8 cellular contexts compared by ENCODE assay signal in the genomic region with DNA sequence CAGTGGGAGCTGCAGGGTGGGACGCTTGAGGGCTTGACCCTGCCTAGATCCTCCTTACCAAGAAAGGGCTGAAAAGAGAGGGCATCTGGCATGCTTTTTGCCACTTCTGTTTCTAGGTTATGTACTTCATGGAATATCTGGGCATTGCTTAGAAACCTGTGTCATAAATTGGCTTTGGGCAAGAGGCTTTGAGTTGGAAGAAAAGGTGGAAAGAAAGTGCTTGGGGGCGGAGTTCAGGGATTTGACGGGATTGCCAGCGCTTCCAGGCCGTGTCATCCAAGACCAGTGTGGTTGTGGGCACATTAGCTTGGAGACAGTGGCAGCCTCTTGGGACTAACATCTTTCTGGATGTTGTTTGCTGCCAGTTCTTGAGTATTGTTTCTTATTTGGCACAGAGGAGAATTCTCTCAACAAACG. TPM values are rescaled to one million over a fixed set of nuclear protein-coding genes. Genes with fewer than 3 reads are reported as not detected.
A peak's percentile ranks its signal among the peaks of the same experiment; 100 is the strongest.
DNase-seq lines count a peak whose midpoint lies in the region; ATAC-seq and TF ChIP-seq lines count a peak whose summit lies in the region.

No MANE protein-coding gene starts in this region.

- DNase-seq in NB4 (ENCODE audit: low read depth) (no peak), chondrocyte (ENCODE audit: low spot score) (no peak)
- no peak for DNase-seq in central memory CD4-positive, alpha-beta T cell

- H3K9ac ChIP-seq in mucosa of rectum (ENCODE audit: low read depth in 1 of 2, low read length in 2 of 2) = peak overlapping the region; percentile 74 to 80

- H3K4me1 ChIP-seq in DOHH2 (ENCODE audit: control insufficient read depth, low read length) (peaks cover 16% of the 10 kb centered on the region), mucosa of rectum (ENCODE audit: control insufficient read depth in 2 of 2, insufficient read depth in 2 of 2, low read length in 2 of 2) (no peaks in the 10 kb centered on the region)

- peak overlapping the region; percentile 83 for H3K4me3 ChIP-seq in DOHH2 (ENCODE audit: low read length)
- peak overlapping the region; percentile 85 for H3K4me3 ChIP-seq in NB4 (ENCODE audit: low read depth, low read length)
- H3K4me3 ChIP-seq in mucosa of rectum (ENCODE audit: low read length in 2 of 2) = peak overlapping the region; percentile 84 to 93

- H3F3A ChIP-seq in DOHH2 (ENCODE audit: control insufficient read depth, insufficient read depth) = no peaks in the 10 kb centered on the region; the same call in 1 of the 2 replicates

- peaks cover 2% of the 10 kb centered on the region; the same call in 1 of the 2 replicates for H4K20me1 ChIP-seq in DOHH2 (ENCODE audit: control insufficient read depth, insufficient read depth, low read depth, low read length)

- H3K27ac ChIP-seq in DOHH2 (ENCODE audit: low read depth, low read length) (peak overlapping the region; percentile 5; the same call in 1 of the 2 replicates), mucosa of rectum (ENCODE audit: low read depth in 2 of 2, low read length in 2 of 2) (peak overlapping the region; percentile 68 to 79)

- peaks cover 23% of the 10 kb centered on the region for H3K27me3 ChIP-seq in DOHH2 (ENCODE audit: control insufficient read depth, low read length)
- no peaks in the 10 kb centered on the region for H3K27me3 ChIP-seq in mucosa of rectum (ENCODE audit: control insufficient read depth in 2 of 2, insufficient read depth in 2 of 2, low read length in 2 of 2)

- H3K27me3 Mint-ChIP-seq in chondrocyte (ENCODE audit: low read depth) = peaks cover 11% of the 10 kb centered on the region

- no peaks in the 10 kb centered on the region for H3K9me3 Mint-ChIP-seq in chondrocyte (ENCODE audit: low read depth)

- H3K9me3 ChIP-seq in DOHH2 (ENCODE audit: control insufficient read depth, insufficient read depth, low read length) (no peaks in the 10 kb centered on the region), mucosa of rectum (ENCODE audit: control insufficient read depth in 2 of 2, low read length in 2 of 2) (no peaks in the 10 kb centered on the region)

- H3K4me2 ChIP-seq in DOHH2 (ENCODE audit: low read length) = peak overlapping the region; percentile 76

- peak overlapping the region; percentile 66 for H3K4me3 Mint-ChIP-seq in chondrocyte (ENCODE audit: unreplicated experiment)

- TF ChIP-seq CTCF in DOHH2 (IDR thresholded peaks at IDR 0.05; ENCODE audit: low read depth, low read length, poor library complexity, severe bottlenecking) (no peak), NB4 (IDR thresholded peaks at IDR 0.05; ENCODE audit: low read depth, low read length) (no peak), chondrocyte (IDR thresholded peaks at IDR 0.05) (no peak)

- H3K36me3 ChIP-seq in DOHH2 (ENCODE audit: control insufficient read depth, low read length) = no peaks in the 10 kb centered on the region
- H3K36me3 ChIP-seq in mucosa of rectum (ENCODE audit: control insufficient read depth in 2 of 2, insufficient read depth in 2 of 2, low read length in 2 of 2) = no peaks in the 10 kb centered on the region

- no peaks in the 10 kb centered on the region for H3K9me2 ChIP-seq in DOHH2 (replicated peaks; ENCODE audit: control insufficient read depth, low read length)

- peaks cover 13% of the 10 kb centered on the region for H3K79me2 ChIP-seq in DOHH2 (ENCODE audit: control insufficient read depth, low read length)

- TF ChIP-seq POLR2A in NB4 (IDR thresholded peaks at IDR 0.05; ENCODE audit: extremely low read depth, insufficient read length) = no peak

- no peak overlapping the region for H3K27ac Mint-ChIP-seq in chondrocyte (ENCODE audit: unreplicated experiment)

- peaks cover 18% of the 10 kb centered on the region for H3K4me1 Mint-ChIP-seq in chondrocyte (ENCODE audit: low read depth)

- no peaks in the 10 kb centered on the region for H3K36me3 Mint-ChIP-seq in chondrocyte (ENCODE audit: low read depth)

- no peak for ATAC-seq in HG03460 (IDR thresholded peaks at IDR 0.05; ENCODE audit: unreplicated experiment)
- ATAC-seq in GM21526 (IDR thresholded peaks at IDR 0.05; ENCODE audit: low FRiP score, unreplicated experiment) = no peak
- no peak for ATAC-seq in GM21619 (IDR thresholded peaks at IDR 0.05; ENCODE audit: unreplicated experiment)

RNA-seq across cellular contexts. Expression of gene ZNF862, which starts 0.8 kb away (rescaled TPM):
- 15.9 to 17.6 TPM (median 16.3 TPM) in 3 replicates for total RNA-seq in chondrocyte

RNA-seq across cellular contexts. Expression of gene ATP6V0E2, which starts 34.8 kb away (rescaled TPM):
- 23.1 to 28.5 TPM (median 24.8 TPM) in 3 replicates for total RNA-seq in chondrocyte
